ENCODE assay signal across 8 cellular contexts in the genomic region with DNA sequence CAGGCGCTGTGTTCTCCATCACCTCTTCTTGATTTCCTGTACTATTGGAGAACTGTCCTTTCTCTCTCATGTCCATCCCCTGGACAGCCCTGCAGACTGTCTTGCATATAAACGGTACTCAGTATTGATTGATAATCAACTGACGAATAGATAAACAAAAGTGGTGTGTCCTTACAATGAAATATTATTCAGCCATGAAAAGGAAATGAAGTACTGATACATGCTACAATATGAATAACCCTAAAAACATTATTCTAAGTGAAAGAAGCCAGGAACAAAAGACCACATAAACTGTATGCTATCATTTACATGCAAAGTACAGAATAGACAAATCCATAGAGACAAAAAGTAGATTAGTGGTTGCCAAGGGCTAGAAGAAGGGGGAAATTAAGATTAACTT.
"Had no signal": no experiment of that assay in that cellular context is flagged by ENCODE, and none has a peak within 500 bp of the region (broad histone marks: within the 10 kb centered on the region; RNA-seq: fewer than 3 reads in every experiment).

No MANE protein-coding gene starts in this region.

- H3K9ac ChIP-seq: GM23248 had no signal

- H3K9me3 ChIP-seq: HAP-1 had no signal

- H3K27ac ChIP-seq: GM23248 had no signal

- H3K36me3 ChIP-seq: HAP-1 had no signal

- H3K4me3 ChIP-seq: GM23248, HAP-1 had no signal

- FAIRE-seq: HTR-8/SVneo had no signal

- ATAC-seq: HCT116 had no signal

- DNase-seq: GM23248, GOT3, H7, IMR-90, KBM-7 had no signal

- H2AFZ ChIP-seq: GM23248 had no signal
